ENCODE assay signal across 1 cellular context in the genomic region with DNA sequence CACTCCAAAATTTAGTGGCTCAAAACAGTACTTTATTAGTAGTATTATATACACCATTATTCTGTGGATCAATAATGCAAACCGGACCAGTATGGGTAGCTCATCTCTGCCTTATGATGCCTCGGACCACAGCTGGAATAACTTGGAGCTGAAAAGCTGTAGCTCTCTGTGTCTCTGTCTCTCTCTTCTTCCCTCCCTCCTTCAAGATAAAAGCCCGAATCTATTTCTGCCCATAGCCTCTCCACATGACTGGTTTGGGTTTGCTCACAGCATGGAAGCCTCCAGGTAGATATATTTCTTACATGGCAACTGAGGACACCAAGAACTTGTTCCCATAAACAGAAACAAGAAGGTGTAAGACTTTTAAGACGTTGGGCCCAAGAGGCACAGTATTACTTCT.
TF ChIP-seq lines count a peak whose summit lies in the region.

No MANE protein-coding gene starts in this region.

TF ChIP-seq in WTC11, 78 proteins besides CTCF, POLR2A, EP300 and RAD21 (continued from another document):
- TF ChIP-seq, protein P1, sequence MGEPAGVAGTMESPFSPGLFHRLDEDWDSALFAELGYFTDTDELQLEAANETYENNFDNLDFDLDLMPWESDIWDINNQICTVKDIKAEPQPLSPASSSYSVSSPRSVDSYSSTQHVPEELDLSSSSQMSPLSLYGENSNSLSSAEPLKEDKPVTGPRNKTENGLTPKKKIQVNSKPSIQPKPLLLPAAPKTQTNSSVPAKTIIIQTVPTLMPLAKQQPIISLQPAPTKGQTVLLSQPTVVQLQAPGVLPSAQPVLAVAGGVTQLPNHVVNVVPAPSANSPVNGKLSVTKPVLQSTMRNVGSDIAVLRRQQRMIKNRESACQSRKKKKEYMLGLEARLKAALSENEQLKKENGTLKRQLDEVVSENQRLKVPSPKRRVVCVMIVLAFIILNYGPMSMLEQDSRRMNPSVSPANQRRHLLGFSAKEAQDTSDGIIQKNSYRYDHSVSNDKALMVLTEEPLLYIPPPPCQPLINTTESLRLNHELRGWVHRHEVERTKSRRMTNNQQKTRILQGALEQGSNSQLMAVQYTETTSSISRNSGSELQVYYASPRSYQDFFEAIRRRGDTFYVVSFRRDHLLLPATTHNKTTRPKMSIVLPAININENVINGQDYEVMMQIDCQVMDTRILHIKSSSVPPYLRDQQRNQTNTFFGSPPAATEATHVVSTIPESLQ (CRISPR knock-in tag; IDR thresholded peaks at IDR 0.05), result no peak
TF ChIP-seq in WTC11: peak in this region for 0.
